In the genomic region with DNA sequence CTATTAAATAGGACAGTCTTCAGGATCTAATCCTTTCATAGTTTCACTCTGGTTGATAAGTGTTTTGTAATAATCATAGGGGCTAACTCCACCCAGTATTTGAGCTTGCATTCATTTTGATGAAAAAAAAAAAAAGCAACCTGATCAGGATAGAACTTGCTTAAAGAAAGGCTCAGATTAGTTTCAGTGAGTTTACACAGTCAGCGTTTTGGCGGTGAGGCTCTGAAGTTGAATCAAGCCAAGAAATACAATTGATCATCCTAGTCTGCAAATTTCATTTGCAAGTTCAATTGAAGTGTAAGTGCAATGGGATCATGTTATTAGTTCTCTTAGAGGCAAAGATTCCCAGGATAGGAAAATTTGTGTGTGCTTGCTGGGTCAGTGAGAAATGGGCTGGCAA, we compare ENCODE assay signal across 21 cellular contexts.
A peak's percentile ranks its signal among the peaks of the same experiment; 100 is the strongest.
DNase-seq lines count a peak whose midpoint lies in the region; ATAC-seq and TF ChIP-seq lines count a peak whose summit lies in the region.
"Had no signal": no experiment of that assay in that cellular context is flagged by ENCODE, and none has a peak within 500 bp of the region (broad histone marks: within the 10 kb centered on the region; RNA-seq: fewer than 3 reads in every experiment).

No MANE protein-coding gene starts in this region.

- TF ChIP-seq RAD21 in liver (IDR thresholded peaks at IDR 0.05) = peak; percentile 19 to 57

- DNase-seq in GM23338 (ENCODE audit: low spot score) = no peak
- DNase-seq in RWPE2 (ENCODE audit: low spot score) = no peak
- no peak for DNase-seq in esophagus squamous epithelium (lab: John Stamatoyannopoulos, UW)
- DNase-seq in NCI-H1930 (lab: John Stamatoyannopoulos, UW) = no peak
- no peak for DNase-seq in activated CD4-positive, alpha-beta memory T cell treated with anti-CD3 and anti-CD28 coated beads, Interleukin-2, amount 10 ng/mL, durations not matched to agents 7 days and 5 days
- DNase-seq in stimulated activated naive CD4-positive, alpha-beta T cell treated with Interleukin-2 at 50 U/mL for 16 hours (lab: John Stamatoyannopoulos, UW) = no peak
- DNase-seq: C1 segment of cervical spinal cord; CD8-positive, alpha-beta memory T cell; H7; Kasumi-1; NCI-H1092 treated with DMSO at 0.1 percent for 48 hours; NCI-H146; NCI-H2081; NCI-H510A; NCI-H748 treated with DMSO at 0.1 percent for 48 hours; SHP77 treated with DMSO at 0.1 percent for 48 hours had no signal

- no peaks in the 10 kb centered on the region for H3K79me2 ChIP-seq in GM23338 (replicated peaks; ENCODE audit: insufficient read depth)

- H3F3A ChIP-seq in GM23338 (replicated peaks; ENCODE audit: low read depth) = no peaks in the 10 kb centered on the region

- CTCF ChIA-PET in activated CD4-positive, alpha-beta memory T cell treated with anti-CD3 and anti-CD28 coated beads, Interleukin-2, amount 10 ng/mL, durations not matched to agents 7 days and 5 days (lab: Charles Lee) = interaction anchor here (0.7 kb wide), 1 partner anchor 213 kb away, joined by 3 read pairs; no protein-coding TSS in a partner anchor

- TF ChIP-seq CTCF in GM23338 (conservative IDR thresholded peaks at IDR 0.05; ENCODE audit: low read depth in 2 of 2) (no peak), RWPE2 (IDR thresholded peaks at IDR 0.05; ENCODE audit: poor library complexity, severe bottlenecking) (no peak), esophagus squamous epithelium (IDR thresholded peaks at IDR 0.05) (no peak), liver (IDR thresholded peaks at IDR 0.05; ENCODE audit: low read depth, low read length, missing input control) (no peak)

- WGBS in esophagus squamous epithelium, 2 donors = 23 to 33% methylated on average over 2 of the region's 2 CpGs
- 36% methylated on average over 2 of the region's 2 CpGs for WGBS in liver

- H3K4me1 Mint-ChIP-seq in GM23338 = peaks cover 8% of the 10 kb centered on the region; the same call in 2 of the 3 replicates
- H3K4me1 Mint-ChIP-seq in activated CD4-positive, alpha-beta memory T cell treated with anti-CD3 and anti-CD28 coated beads, Interleukin-2, amount 10 ng/mL, durations not matched to agents 7 days and 5 days = no peaks in the 10 kb centered on the region
- H3K4me1 Mint-ChIP-seq: CD8-positive, alpha-beta memory T cell; IgD-negative memory B cell had no signal

- no peak overlapping the region for H3K4me3 Mint-ChIP-seq in GM23338
- no peak overlapping the region for H3K4me3 Mint-ChIP-seq in activated CD4-positive, alpha-beta memory T cell treated with anti-CD3 and anti-CD28 coated beads, Interleukin-2, amount 10 ng/mL, durations not matched to agents 7 days and 5 days
- H3K4me3 Mint-ChIP-seq: CD8-positive, alpha-beta memory T cell; IgD-negative memory B cell had no signal

- peaks cover 1% of the 10 kb centered on the region for H3K27me3 Mint-ChIP-seq in GM23338 (ENCODE audit: insufficient read depth, low read depth, poor library complexity)
- peaks cover 6% of the 10 kb centered on the region for H3K27me3 Mint-ChIP-seq in activated CD4-positive, alpha-beta memory T cell treated with anti-CD3 and anti-CD28 coated beads, Interleukin-2, amount 10 ng/mL, durations not matched to agents 7 days and 5 days

- H3K9me3 ChIP-seq in RWPE2 (ENCODE audit: severe bottlenecking) (no peaks in the 10 kb centered on the region), esophagus squamous epithelium (no peaks in the 10 kb centered on the region), liver (ENCODE audit: control insufficient read depth in 4 of 4, low read length in 3 of 4) (no peaks in the 10 kb centered on the region)

- peak overlapping the region; percentile 63; the same call in 1 of the 2 replicates for H3K27ac Mint-ChIP-seq in GM23338
- no peak overlapping the region for H3K27ac Mint-ChIP-seq in activated CD4-positive, alpha-beta memory T cell treated with anti-CD3 and anti-CD28 coated beads, Interleukin-2, amount 10 ng/mL, durations not matched to agents 7 days and 5 days
- H3K27ac Mint-ChIP-seq: CD8-positive, alpha-beta memory T cell; IgD-negative memory B cell had no signal

- no peak overlapping the region for H2AFZ ChIP-seq in GM23338

- H3K4me1 ChIP-seq in GM23338 (ENCODE audit: insufficient read depth) (peaks cover 5% of the 10 kb centered on the region; the same call in 1 of the 2 replicates), RWPE2 (ENCODE audit: insufficient read depth, poor library complexity, severe bottlenecking) (peaks cover 39% of the 10 kb centered on the region), esophagus squamous epithelium (peaks cover 0 to 82% (median 16%) of the 10 kb centered on the region in 3 donors), liver (ENCODE audit: control insufficient read depth in 4 of 4, insufficient read depth in 4 of 4, low read length in 3 of 4) (peaks cover 3 to 76% (median 55%) of the 10 kb centered on the region in 4 donors)

- POLR2A ChIA-PET in activated CD4-positive, alpha-beta memory T cell treated with anti-CD3 and anti-CD28 coated beads, Interleukin-2, amount 10 ng/mL, durations not matched to agents 7 days and 5 days (lab: Charles Lee) = no interaction called here

- TF ChIP-seq POLR2A in esophagus squamous epithelium (IDR thresholded peaks at IDR 0.05) = no peak

- H3K4me3 ChIP-seq in GM23338 (no peak overlapping the region), RWPE2 (ENCODE audit: severe bottlenecking) (no peak overlapping the region), esophagus squamous epithelium (no peak overlapping the region), liver (ENCODE audit: low read depth in 1 of 3, low read length in 3 of 3) (no peak overlapping the region)

- H3K27me3 ChIP-seq in GM23338 (ENCODE audit: insufficient read depth) (no peaks in the 10 kb centered on the region), RWPE2 (ENCODE audit: insufficient read depth, poor library complexity, severe bottlenecking) (no peaks in the 10 kb centered on the region), esophagus squamous epithelium (no peaks in the 10 kb centered on the region), liver (ENCODE audit: control insufficient read depth in 4 of 4, insufficient read depth in 4 of 4, low read length in 3 of 4) (no peaks in the 10 kb centered on the region)

- no peaks in the 10 kb centered on the region for H4K20me1 ChIP-seq in GM23338 (replicated peaks; ENCODE audit: insufficient read depth)

- H3K4me2 ChIP-seq in GM23338 = no peak overlapping the region

- H3K36me3 ChIP-seq in GM23338 (ENCODE audit: insufficient read depth) (no peaks in the 10 kb centered on the region), RWPE2 (ENCODE audit: low read depth) (no peaks in the 10 kb centered on the region), esophagus squamous epithelium (no peaks in the 10 kb centered on the region), liver (ENCODE audit: control insufficient read depth in 4 of 4, insufficient read depth in 3 of 4, low read depth in 1 of 4, low read length in 3 of 4) (no peaks in the 10 kb centered on the region)

- no peak overlapping the region for H3K9ac ChIP-seq in liver (ENCODE audit: low read depth in 1 of 2, low read length in 2 of 2)

- no peaks in the 10 kb centered on the region for H3K36me3 Mint-ChIP-seq in GM23338 (ENCODE audit: low read depth)
- no peaks in the 10 kb centered on the region for H3K36me3 Mint-ChIP-seq in activated CD4-positive, alpha-beta memory T cell treated with anti-CD3 and anti-CD28 coated beads, Interleukin-2, amount 10 ng/mL, durations not matched to agents 7 days and 5 days (ENCODE audit: low read depth)
- H3K36me3 Mint-ChIP-seq: CD8-positive, alpha-beta memory T cell; IgD-negative memory B cell had no signal

- ATAC-seq in GM23338 (no peak), RWPE2 (ENCODE audit: low read depth) (peak; percentile 17; the same call in 1 of the 3 replicates), GM18517 (IDR thresholded peaks at IDR 0.05; ENCODE audit: unreplicated experiment) (no peak)
- ATAC-seq: SK-N-SH treated with all-trans-retinoic acid at 6 μM for 48 hours had no signal

- no peaks in the 10 kb centered on the region for H3K9me3 Mint-ChIP-seq in GM23338
- H3K9me3 Mint-ChIP-seq in activated CD4-positive, alpha-beta memory T cell treated with anti-CD3 and anti-CD28 coated beads, Interleukin-2, amount 10 ng/mL, durations not matched to agents 7 days and 5 days = no peaks in the 10 kb centered on the region
- H3K9me3 Mint-ChIP-seq: CD8-positive, alpha-beta memory T cell had no signal

- no peak overlapping the region for H3K27ac ChIP-seq in GM23338 (ENCODE audit: low read depth)
- H3K27ac ChIP-seq in RWPE2 (ENCODE audit: poor library complexity, severe bottlenecking) = peak overlapping the region; percentile 85
- H3K27ac ChIP-seq in esophagus squamous epithelium = peak overlapping the region in 3 of 4 donors; percentile 58 to 81 (median 79)
- peak overlapping the region; percentile 9 to 47 for H3K27ac ChIP-seq in liver (ENCODE audit: low read depth in 1 of 2, low read length in 2 of 2)
- H3K27ac ChIP-seq: HL-60 had no signal

- H3K9me2 ChIP-seq in GM23338 (ENCODE audit: insufficient read depth) = no peaks in the 10 kb centered on the region; the same call in 1 of the 2 replicates

- intact Hi-C loops in esophagus squamous epithelium (cut with DNase I) = no loop called here

TF ChIP-seq in GM23338, 12 proteins besides CTCF, POLR2A, EP300 and RAD21 (continues in another document):
- TF ChIP-seq, protein P1, sequence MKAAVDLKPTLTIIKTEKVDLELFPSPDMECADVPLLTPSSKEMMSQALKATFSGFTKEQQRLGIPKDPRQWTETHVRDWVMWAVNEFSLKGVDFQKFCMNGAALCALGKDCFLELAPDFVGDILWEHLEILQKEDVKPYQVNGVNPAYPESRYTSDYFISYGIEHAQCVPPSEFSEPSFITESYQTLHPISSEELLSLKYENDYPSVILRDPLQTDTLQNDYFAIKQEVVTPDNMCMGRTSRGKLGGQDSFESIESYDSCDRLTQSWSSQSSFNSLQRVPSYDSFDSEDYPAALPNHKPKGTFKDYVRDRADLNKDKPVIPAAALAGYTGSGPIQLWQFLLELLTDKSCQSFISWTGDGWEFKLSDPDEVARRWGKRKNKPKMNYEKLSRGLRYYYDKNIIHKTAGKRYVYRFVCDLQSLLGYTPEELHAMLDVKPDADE (IDR thresholded peaks at IDR 0.05) = no peak
- no peak for TF ChIP-seq ZNF331 (CRISPR knock-in tag; IDR thresholded peaks at IDR 0.05; ENCODE audit: low read depth)
- no peak for TF ChIP-seq JUNB (IDR thresholded peaks at IDR 0.05; ENCODE audit: unreplicated experiment)
